In genomic region chr3:8579101-8579500, GRCh38 we compare ENCODE assay signal across 9 cellular contexts.
DNase-seq lines count a peak whose midpoint lies in the region; ATAC-seq, FAIRE-seq and TF ChIP-seq lines count a peak whose summit lies in the region.
"Had no signal": no experiment of that assay in that cellular context is flagged by ENCODE, and none has a peak within 500 bp of the region (broad histone marks: within the 10 kb centered on the region; RNA-seq: fewer than 3 reads in every experiment).

No MANE protein-coding gene starts in this region.

- intact Hi-C loops in ascending aorta (cut with DNase I) = no loop called here
- intact Hi-C loops in testis (cut with DNase I; ENCODE audit: low total_unique reads) = no loop called here

- FAIRE-seq in HTR-8/SVneo (lab: Jason Lieb, UNC) = no peak

- H3K4me1 Mint-ChIP-seq in activated naive CD8-positive, alpha-beta T cell treated with anti-CD3 and anti-CD28 coated beads, Interleukin-2, amount 50 U/mL, for 24 hours = no peaks in the 10 kb centered on the region

- H3K4me3 Mint-ChIP-seq in activated naive CD8-positive, alpha-beta T cell treated with anti-CD3 and anti-CD28 coated beads, Interleukin-2, amount 50 U/mL, for 24 hours = no peak overlapping the region
- H3K4me3 Mint-ChIP-seq: CD4-positive, CD25-positive, alpha-beta regulatory T cell had no signal

- TF ChIP-seq CTCF in GM12865 (IDR thresholded peaks at IDR 0.05; ENCODE audit: insufficient read depth, low read depth, low read length, missing control alignments) (no peak), GM20000 (IDR thresholded peaks at IDR 0.05; ENCODE audit: extremely low read depth, missing control alignments) (no peak), ascending aorta (IDR thresholded peaks at IDR 0.05) (no peak), testis (IDR thresholded peaks at IDR 0.05) (no peak)

- 58 to 63% methylated on average over 5 of the region's 5 CpGs for WGBS in testis, 2 donors

- ATAC-seq in HG03108 (IDR thresholded peaks at IDR 0.05; ENCODE audit: unreplicated experiment) = peak; percentile 98
- ATAC-seq in activated naive CD8-positive, alpha-beta T cell treated with anti-CD3 and anti-CD28 coated beads, Interleukin-2, amount 50 U/mL, for 24 hours = no peak

- H3K36me3 ChIP-seq in ascending aorta = peaks cover 9 to 34% of the 10 kb centered on the region in 2 donors
- H3K36me3 ChIP-seq in testis (ENCODE audit: low read depth, missing control alignments) = no peaks in the 10 kb centered on the region

- H3K27ac ChIP-seq in ascending aorta (peak overlapping the region; percentile 53 to 72), testis (no peak overlapping the region)

- H3K27me3 Mint-ChIP-seq in activated naive CD8-positive, alpha-beta T cell treated with anti-CD3 and anti-CD28 coated beads, Interleukin-2, amount 50 U/mL, for 24 hours = no peaks in the 10 kb centered on the region

- no peak overlapping the region for H3K27ac Mint-ChIP-seq in activated naive CD8-positive, alpha-beta T cell treated with anti-CD3 and anti-CD28 coated beads, Interleukin-2, amount 50 U/mL, for 24 hours
- H3K27ac Mint-ChIP-seq: CD4-positive, CD25-positive, alpha-beta regulatory T cell had no signal

- H3K27me3 ChIP-seq in ascending aorta = no peaks in the 10 kb centered on the region
- H3K27me3 ChIP-seq in testis = no peaks in the 10 kb centered on the region

- H3K36me3 Mint-ChIP-seq in activated naive CD8-positive, alpha-beta T cell treated with anti-CD3 and anti-CD28 coated beads, Interleukin-2, amount 50 U/mL, for 24 hours (ENCODE audit: low read depth) = no peaks in the 10 kb centered on the region
- H3K36me3 Mint-ChIP-seq: CD4-positive, CD25-positive, alpha-beta regulatory T cell had no signal

- DNase-seq in GM12865 (ENCODE audit: low read depth) = peak; percentile 70
- peak; percentile 42 for DNase-seq in GM20000 (ENCODE audit: low spot score)
- peak in 1 of 2 donors; percentile 60 for DNase-seq in ascending aorta (ENCODE audit: low spot score in 2 of 2)
- no peak for DNase-seq in testis
- no peak for DNase-seq in HTR-8/SVneo (ENCODE audit: insufficient read length, low spot score)
- no peak for DNase-seq in DMS79 (lab: John Stamatoyannopoulos, UW)
- DNase-seq in activated naive CD8-positive, alpha-beta T cell treated with anti-CD3 and anti-CD28 coated beads, Interleukin-2, amount 50 U/mL, for 24 hours = no peak
- DNase-seq: CD4-positive, CD25-positive, alpha-beta regulatory T cell had no signal

- H3K4me3 ChIP-seq in GM12865 (ENCODE audit: low read depth, low read length) (no peak overlapping the region), ascending aorta (no peak overlapping the region), testis (no peak overlapping the region)

- TF ChIP-seq POLR2A in testis (IDR thresholded peaks at IDR 0.05) = no peak

- H3K9me3 Mint-ChIP-seq in activated naive CD8-positive, alpha-beta T cell treated with anti-CD3 and anti-CD28 coated beads, Interleukin-2, amount 50 U/mL, for 24 hours = no peaks in the 10 kb centered on the region

- H3K9me3 ChIP-seq in ascending aorta (no peaks in the 10 kb centered on the region), testis (no peaks in the 10 kb centered on the region)

- H3K4me1 ChIP-seq in ascending aorta (peaks cover 8 to 17% of the 10 kb centered on the region in 2 donors), testis (no peaks in the 10 kb centered on the region)

Comparison
In these comparisons a context has a peak if more than half of its experiments do, and no peak if none do; other contexts are left out.
1. DNase-seq: peak in GM12865 (single experiment) and GM20000 (single experiment); none in testis (single experiment), HTR-8/SVneo (single experiment), DMS79 (single experiment) and activated naive CD8-positive, alpha-beta T cell treated with anti-CD3 and anti-CD28 coated beads, Interleukin-2, amount 50 U/mL, for 24 hours (single experiment).
2. H3K27ac ChIP-seq: peak in ascending aorta (2 of 2); none in testis (0 of 2).